Comparison of ENCODE assay signal across 8 cellular contexts in genomic region chr15:42275780-42276395, GRCh38. TPM values are rescaled to one million over a fixed set of nuclear protein-coding genes. Genes with fewer than 3 reads are reported as not detected.
DNase-seq lines count a peak whose midpoint lies in the region; TF ChIP-seq lines count a peak whose summit lies in the region.

No MANE protein-coding gene starts in this region.

- no peaks in the 10 kb centered on the region for H3K27me3 ChIP-seq in NT2/D1 (ENCODE audit: insufficient read depth, insufficient read length)
- no peaks in the 10 kb centered on the region for H3K27me3 ChIP-seq in effector memory CD4-positive, alpha-beta T cell (replicated peaks; ENCODE audit: control insufficient read depth, insufficient read depth, low read length, poor library complexity, severe bottlenecking)

- no peaks in the 10 kb centered on the region for H3K9me3 Mint-ChIP-seq in Calu3 (ENCODE audit: low read depth, unreplicated experiment)
- no peaks in the 10 kb centered on the region for H3K9me3 Mint-ChIP-seq in osteocyte (ENCODE audit: unreplicated experiment)

- intact Hi-C loops in Calu3 (cut with micrococcal nuclease; ENCODE audit: unreplicated experiment): no loop called here

- peaks cover 12% of the 10 kb centered on the region for H3K36me3 ChIP-seq in NT2/D1 (ENCODE audit: insufficient read depth, insufficient read length, low read length)
- peaks cover 20% of the 10 kb centered on the region for H3K36me3 ChIP-seq in effector memory CD4-positive, alpha-beta T cell (ENCODE audit: control insufficient read depth, insufficient read depth, low read length)

- no peaks in the 10 kb centered on the region for H3K9me3 ChIP-seq in NT2/D1 (ENCODE audit: insufficient read depth, low read length)
- H3K9me3 ChIP-seq in effector memory CD4-positive, alpha-beta T cell (ENCODE audit: control insufficient read depth, low read length): no peaks in the 10 kb centered on the region

- TF ChIP-seq CTCF in Calu3 (IDR thresholded peaks at IDR 0.05; ENCODE audit: unreplicated experiment): no peak
- no peak for TF ChIP-seq CTCF in osteocyte (IDR thresholded peaks at IDR 0.05)

- peak overlapping the region; percentile 57 for H3K27ac ChIP-seq in effector memory CD4-positive, alpha-beta T cell (ENCODE audit: insufficient read depth, low read length, poor library complexity, severe bottlenecking)

- peaks cover 22% of the 10 kb centered on the region for H3K36me3 Mint-ChIP-seq in Calu3 (ENCODE audit: insufficient read depth, unreplicated experiment)
- H3K36me3 Mint-ChIP-seq in osteocyte (ENCODE audit: unreplicated experiment): peaks cover 7% of the 10 kb centered on the region

- H3K4me1 ChIP-seq in NT2/D1 (ENCODE audit: insufficient read depth, insufficient read length): no peaks in the 10 kb centered on the region
- peaks cover 29% of the 10 kb centered on the region for H3K4me1 ChIP-seq in effector memory CD4-positive, alpha-beta T cell (ENCODE audit: control insufficient read depth, insufficient read depth, low read length, poor library complexity, severe bottlenecking)

- H3K27ac Mint-ChIP-seq in Calu3 (ENCODE audit: unreplicated experiment) (peak overlapping the region; percentile 88), osteocyte (ENCODE audit: unreplicated experiment) (peak overlapping the region; percentile 100)

- H3K27me3 Mint-ChIP-seq in Calu3 (ENCODE audit: unreplicated experiment) (no peaks in the 10 kb centered on the region), osteocyte (ENCODE audit: unreplicated experiment) (no peaks in the 10 kb centered on the region)

- no peaks in the 10 kb centered on the region for H3K4me1 Mint-ChIP-seq in Calu3 (ENCODE audit: low read depth, unreplicated experiment)
- peaks cover 33% of the 10 kb centered on the region for H3K4me1 Mint-ChIP-seq in osteocyte (ENCODE audit: unreplicated experiment)

- peak overlapping the region; percentile 5 for H3K9ac ChIP-seq in NT2/D1 (ENCODE audit: insufficient read length, low read depth)

- no peak for DNase-seq in Calu3
- DNase-seq in NT2/D1 (ENCODE audit: low read depth, low spot score): no peak
- DNase-seq in effector memory CD4-positive, alpha-beta T cell: no peak
- DNase-seq in osteocyte (ENCODE audit: extremely low spot score, unreplicated experiment): no peak
- DNase-seq in stimulated activated CD4-positive, alpha-beta T cell treated with anti-CD3 and anti-CD28 coated beads, Interleukin-15, amount 100 ng/mL, for 24 hours: no peak
- no peak for DNase-seq in SK-N-DZ (ENCODE audit: low spot score)
- no peak for DNase-seq in OCI-M2 (lab: John Stamatoyannopoulos, UW; ENCODE audit: unreplicated experiment)
- no peak for DNase-seq in NCI-H146 (lab: John Stamatoyannopoulos, UW)

- peak overlapping the region; percentile 88 for H3K4me3 Mint-ChIP-seq in Calu3 (ENCODE audit: low read depth, unreplicated experiment)
- peak overlapping the region; percentile 23 for H3K4me3 Mint-ChIP-seq in osteocyte (ENCODE audit: unreplicated experiment)

- CTCF ChIA-PET in Calu3 (lab: Charles Lee): no interaction called here

- BruUV-seq in Calu3 (replicated peaks; lab: Mats Ljungman, UMichigan): no TSS peak

- H3K4me3 ChIP-seq in NT2/D1 (ENCODE audit: insufficient read length, low read depth): no peak overlapping the region
- H3K4me3 ChIP-seq in effector memory CD4-positive, alpha-beta T cell (ENCODE audit: insufficient read depth, low read depth, low read length, poor library complexity, severe bottlenecking): peak overlapping the region; percentile 24

RNA-seq across cellular contexts. Expression of gene TMEM87A, which starts 2.7 kb away (rescaled TPM):
- 30.1 and 31.2 TPM in 2 replicates for total RNA-seq in Calu3 (2022)
- 44.8 and 46.7 TPM in 2 replicates for total RNA-seq in osteocyte
- 29.2 and 34.8 TPM in 2 replicates for polyA plus RNA-seq in SK-N-DZ (2014; cell fraction: cytosol; rRNA removed)
- 26.9 and 27.1 TPM in 2 replicates for polyA plus RNA-seq in SK-N-DZ (2014; cell fraction: nucleus; rRNA removed)

RNA-seq across cellular contexts. Expression of gene GANC, which starts 2.9 kb away (rescaled TPM):
- total RNA-seq in Calu3 (2022) (10.8 and 12.7 TPM in 2 replicates), osteocyte (34.0 and 37.4 TPM in 2 replicates)
- polyA plus RNA-seq in SK-N-DZ (2014; cell fraction: cytosol; rRNA removed): 7.6 and 13.4 TPM in 2 replicates
- 18.5 and 22.3 TPM in 2 replicates for polyA plus RNA-seq in SK-N-DZ (2014; cell fraction: nucleus; rRNA removed)
